Comparison of ENCODE assay signal across 22 cellular contexts in genomic region chr18:62984656-62985315, GRCh38.
DNase-seq lines count a peak whose midpoint lies in the region; ATAC-seq and TF ChIP-seq lines count a peak whose summit lies in the region.
"Had no signal": no experiment of that assay in that cellular context is flagged by ENCODE, and none has a peak within 500 bp of the region (broad histone marks: within the 10 kb centered on the region; RNA-seq: fewer than 3 reads in every experiment).

No MANE protein-coding gene starts in this region.

- no peak for TF ChIP-seq POLR2A in spleen (IDR thresholded peaks at IDR 0.05)

- WGBS in spleen, 5 donors: 86 to 93% (median 88%) methylated on average over 10 to 11 of the region's 11 CpGs
- WGBS in smooth muscle cell (ENCODE audit: low lambda C conversion rate): 96% methylated on average over 11 of the region's 11 CpGs

- DNase-seq in dorsolateral prefrontal cortex: no peak
- DNase-seq in spleen: peak; percentile 66
- peak; percentile 56 for DNase-seq in superior temporal gyrus (ENCODE audit: extremely low spot score)
- DNase-seq in posterior vena cava (ENCODE audit: low spot score): no peak
- no peak for DNase-seq in smooth muscle cell (lab: John Stamatoyannopoulos, UW; ENCODE audit: unreplicated experiment)
- DNase-seq in HK-2 (ENCODE audit: unreplicated experiment): no peak
- DNase-seq: 8988T; ACHN; AML-193; C1 segment of cervical spinal cord; Calu3; CD4-positive, alpha-beta memory T cell; COR-L47; DMS53; DMS79 treated with DMSO at 0.1 percent for 48 hours; GF-D8; GOT3; HFFc6 had no signal

- H3K4me3 ChIP-seq in dorsolateral prefrontal cortex (no peak overlapping the region), spleen (no peak overlapping the region), smooth muscle cell (no peak overlapping the region)
- H3K4me3 ChIP-seq: A549, HAP-1 had no signal

- H3K9me3 ChIP-seq in spleen (no peaks in the 10 kb centered on the region), smooth muscle cell (replicated peaks; ENCODE audit: low read depth) (no peaks in the 10 kb centered on the region)
- H3K9me3 ChIP-seq: A549, HAP-1 had no signal

- TF ChIP-seq CTCF in dorsolateral prefrontal cortex (IDR thresholded peaks at IDR 0.05 in 54 of 56, conservative IDR thresholded peaks at IDR 0.05 in 2 of 56; ENCODE audit: low read depth in 1 of 56, partially characterized antibody in 56 of 56): no peak
- TF ChIP-seq CTCF in spleen (IDR thresholded peaks at IDR 0.05 in 8 of 11, conservative IDR thresholded peaks at IDR 0.05 in 3 of 11): no peak
- TF ChIP-seq CTCF in smooth muscle cell (IDR thresholded peaks at IDR 0.05; ENCODE audit: borderline replicate concordance, insufficient read depth, poor library complexity, severe bottlenecking): no peak

- H3K9ac ChIP-seq in smooth muscle cell (ENCODE audit: low read depth): no peak overlapping the region

- H2AFZ ChIP-seq in smooth muscle cell (ENCODE audit: low read depth): no peak overlapping the region

- peaks cover 0 to 21% (median 6%) of the 10 kb centered on the region in 6 donors for H3K4me1 ChIP-seq in spleen
- H3K4me1 ChIP-seq in smooth muscle cell (ENCODE audit: low read depth): peaks cover under 1% of the 10 kb centered on the region

- ATAC-seq in GM21619 (IDR thresholded peaks at IDR 0.05; ENCODE audit: unreplicated experiment): no peak
- ATAC-seq: A549 had no signal

- intact Hi-C loops in dorsolateral prefrontal cortex (cut with DNase I) (loop anchor here (5.0 to 10.0 kb wide), 3 partner anchors 67 to 460 kb away; partner anchors contain the start of gene ZCCHC2 (in 1 of the 2)), spleen (cut with DNase I; ENCODE audit: low total_unique reads) (loop anchor here (5.0 kb wide), 1 partner anchor 272 kb away; no protein-coding TSS in a partner anchor), posterior vena cava (cut with DNase I) (loop anchor here (5.0 to 10.0 kb wide), 3 partner anchors 270 to 547 kb away; partner anchors contain the start of gene PHLPP1 (in 1 of the 2))

- no peaks in the 10 kb centered on the region for H3K27me3 ChIP-seq in dorsolateral prefrontal cortex
- H3K27me3 ChIP-seq in spleen (replicated peaks in 1 of 7): no peaks in the 10 kb centered on the region
- peaks cover 6% of the 10 kb centered on the region for H3K27me3 ChIP-seq in smooth muscle cell (ENCODE audit: low read depth)

- no peaks in the 10 kb centered on the region for H3F3A ChIP-seq in smooth muscle cell (ENCODE audit: low read depth)

- H3K36me3 ChIP-seq in spleen (no peaks in the 10 kb centered on the region), smooth muscle cell (ENCODE audit: low read depth) (no peaks in the 10 kb centered on the region)
- H3K36me3 ChIP-seq: HAP-1 had no signal

- no peak overlapping the region for H3K4me2 ChIP-seq in smooth muscle cell
- H3K4me2 ChIP-seq: A549 had no signal

- no peaks in the 10 kb centered on the region for H4K20me1 ChIP-seq in smooth muscle cell (ENCODE audit: low read depth)

- no peaks in the 10 kb centered on the region for H3K79me2 ChIP-seq in smooth muscle cell (ENCODE audit: low read depth)

- H3K27ac ChIP-seq in angular gyrus (ENCODE audit: low read depth, low read length): peak overlapping the region; percentile 20
- peak overlapping the region in 54 of 59 donors; percentile 6 to 99 (median 64) for H3K27ac ChIP-seq in dorsolateral prefrontal cortex
- H3K27ac ChIP-seq in spleen: no peak overlapping the region
- H3K27ac ChIP-seq in smooth muscle cell (ENCODE audit: low read depth): no peak overlapping the region
- H3K27ac ChIP-seq: A549 had no signal

Comparison
In these comparisons a context has a peak if more than half of its experiments do, and no peak if none do; other contexts are left out.
1. H3K27ac ChIP-seq: peak in angular gyrus (single experiment) and dorsolateral prefrontal cortex (54 of 59); none in spleen (0 of 8) and smooth muscle cell (single experiment).
2. DNase-seq: peak in spleen (single experiment) and superior temporal gyrus (single experiment); none in dorsolateral prefrontal cortex (0 of 10), posterior vena cava (single experiment), smooth muscle cell (single experiment) and HK-2 (single experiment).